In the genomic region with DNA sequence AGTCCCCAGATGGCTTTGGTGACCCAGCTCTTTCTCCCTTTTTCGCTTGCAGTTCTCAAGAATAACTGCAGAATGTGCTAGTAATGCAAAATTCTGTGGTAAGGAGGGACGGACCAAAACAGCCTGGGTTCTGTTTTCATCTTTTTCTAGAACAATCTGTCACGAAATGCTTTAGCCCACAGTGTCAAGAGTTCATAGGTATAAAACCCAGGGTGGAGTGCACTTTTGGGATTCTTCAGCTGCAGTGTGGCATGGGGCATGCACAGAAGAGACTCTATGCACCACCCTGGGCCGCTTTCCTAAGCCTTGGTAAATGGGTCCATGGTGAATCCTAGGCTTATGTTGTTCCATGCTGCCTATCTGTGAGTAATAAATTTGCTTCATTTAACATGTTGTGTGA, we compare ENCODE assay signal across 1 cellular context.
TF ChIP-seq lines count a peak whose summit lies in the region.

No MANE protein-coding gene starts in this region.

TF ChIP-seq in GM23338, 12 proteins besides CTCF, POLR2A, EP300 and RAD21 (continued from another document):
- TF ChIP-seq EZH2 (IDR thresholded peaks at IDR 0.05; ENCODE audit: low read depth, unreplicated experiment): no peak
- TF ChIP-seq ZNF114 (CRISPR knock-in tag; IDR thresholded peaks at IDR 0.05): no peak
